1 cellular context compared by ENCODE assay signal in the genomic region with DNA sequence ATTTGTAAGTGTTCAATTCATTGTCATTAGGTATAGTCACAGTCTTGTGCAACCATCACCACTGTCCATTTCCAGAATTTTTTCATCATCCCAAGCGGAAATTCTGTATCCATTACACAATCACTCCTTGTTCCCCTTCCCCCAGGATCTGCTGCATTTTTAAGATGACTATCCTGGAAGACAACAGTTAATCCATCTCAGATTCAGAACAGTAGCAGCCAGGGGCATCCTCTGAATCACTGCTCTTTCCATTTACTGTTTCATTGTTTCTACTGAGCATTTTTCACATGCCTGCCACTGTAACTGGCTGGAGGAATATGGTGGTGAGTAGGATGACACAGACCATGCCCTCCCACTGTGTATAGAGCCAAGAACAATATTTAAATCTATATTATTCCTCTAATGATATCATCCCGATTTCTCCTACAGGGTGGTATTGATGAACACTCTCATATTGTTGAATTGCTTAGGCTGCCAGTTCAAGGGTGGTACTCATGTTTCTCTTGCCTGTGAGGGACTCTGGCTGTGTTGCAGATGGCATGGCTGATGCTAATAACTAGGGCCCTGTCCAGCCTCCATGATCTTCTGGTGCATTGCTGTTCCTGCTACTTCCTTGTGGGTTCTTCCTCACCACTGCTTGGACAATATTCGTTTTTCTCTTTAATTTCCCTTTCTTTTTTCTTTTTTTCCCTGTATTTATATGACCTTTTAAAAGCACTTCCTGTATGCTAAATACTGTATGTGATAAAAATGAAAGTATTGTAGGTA.
TF ChIP-seq lines count a peak whose summit lies in the region.

No MANE protein-coding gene starts in this region.

TF ChIP-seq in GM12878, 131 proteins besides CTCF, POLR2A, EP300 and RAD21 (continued from another document):
- TF ChIP-seq, protein P1, sequence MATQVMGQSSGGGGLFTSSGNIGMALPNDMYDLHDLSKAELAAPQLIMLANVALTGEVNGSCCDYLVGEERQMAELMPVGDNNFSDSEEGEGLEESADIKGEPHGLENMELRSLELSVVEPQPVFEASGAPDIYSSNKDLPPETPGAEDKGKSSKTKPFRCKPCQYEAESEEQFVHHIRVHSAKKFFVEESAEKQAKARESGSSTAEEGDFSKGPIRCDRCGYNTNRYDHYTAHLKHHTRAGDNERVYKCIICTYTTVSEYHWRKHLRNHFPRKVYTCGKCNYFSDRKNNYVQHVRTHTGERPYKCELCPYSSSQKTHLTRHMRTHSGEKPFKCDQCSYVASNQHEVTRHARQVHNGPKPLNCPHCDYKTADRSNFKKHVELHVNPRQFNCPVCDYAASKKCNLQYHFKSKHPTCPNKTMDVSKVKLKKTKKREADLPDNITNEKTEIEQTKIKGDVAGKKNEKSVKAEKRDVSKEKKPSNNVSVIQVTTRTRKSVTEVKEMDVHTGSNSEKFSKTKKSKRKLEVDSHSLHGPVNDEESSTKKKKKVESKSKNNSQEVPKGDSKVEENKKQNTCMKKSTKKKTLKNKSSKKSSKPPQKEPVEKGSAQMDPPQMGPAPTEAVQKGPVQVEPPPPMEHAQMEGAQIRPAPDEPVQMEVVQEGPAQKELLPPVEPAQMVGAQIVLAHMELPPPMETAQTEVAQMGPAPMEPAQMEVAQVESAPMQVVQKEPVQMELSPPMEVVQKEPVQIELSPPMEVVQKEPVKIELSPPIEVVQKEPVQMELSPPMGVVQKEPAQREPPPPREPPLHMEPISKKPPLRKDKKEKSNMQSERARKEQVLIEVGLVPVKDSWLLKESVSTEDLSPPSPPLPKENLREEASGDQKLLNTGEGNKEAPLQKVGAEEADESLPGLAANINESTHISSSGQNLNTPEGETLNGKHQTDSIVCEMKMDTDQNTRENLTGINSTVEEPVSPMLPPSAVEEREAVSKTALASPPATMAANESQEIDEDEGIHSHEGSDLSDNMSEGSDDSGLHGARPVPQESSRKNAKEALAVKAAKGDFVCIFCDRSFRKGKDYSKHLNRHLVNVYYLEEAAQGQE (IDR thresholded peaks at IDR 0.05; ENCODE audit: low read depth, low read length) = no peak
- TF ChIP-seq PRDM15 (CRISPR knock-in tag; IDR thresholded peaks at IDR 0.05) (no peak), SP1 (IDR thresholded peaks at IDR 0.05; ENCODE audit: low read depth, low read length) (no peak), SMAD5 (IDR thresholded peaks at IDR 0.05; ENCODE audit: low read depth) (no peak), SRF (IDR thresholded peaks at IDR 0.05; ENCODE audit: low read depth in 2 of 2, low read length in 2 of 2) (no peak)
